1 cellular context compared by ENCODE assay signal in genomic region chr17:18038861-18039534, GRCh38.
TF ChIP-seq lines count a peak whose summit lies in the region.

ATPAF2 (minus strand) TSS chr17:18039168; CDS start chr17:18039013, 155 bp downstream.
GID4 (plus strand) TSS chr17:18039408; CDS start chr17:18039465, 57 bp downstream.

TF ChIP-seq in HepG2, 621 proteins besides CTCF, POLR2A, EP300 and RAD21 (continued from another document and continues in another):
- TF ChIP-seq PAXIP1 (CRISPR knock-in tag; conservative IDR thresholded peaks at IDR 0.05), result no peak
- TF ChIP-seq POLR2AphosphoS5 (IDR thresholded peaks at IDR 0.05; ENCODE audit: low read depth, low read length), result peak; percentile 75
- TF ChIP-seq, protein P1, sequence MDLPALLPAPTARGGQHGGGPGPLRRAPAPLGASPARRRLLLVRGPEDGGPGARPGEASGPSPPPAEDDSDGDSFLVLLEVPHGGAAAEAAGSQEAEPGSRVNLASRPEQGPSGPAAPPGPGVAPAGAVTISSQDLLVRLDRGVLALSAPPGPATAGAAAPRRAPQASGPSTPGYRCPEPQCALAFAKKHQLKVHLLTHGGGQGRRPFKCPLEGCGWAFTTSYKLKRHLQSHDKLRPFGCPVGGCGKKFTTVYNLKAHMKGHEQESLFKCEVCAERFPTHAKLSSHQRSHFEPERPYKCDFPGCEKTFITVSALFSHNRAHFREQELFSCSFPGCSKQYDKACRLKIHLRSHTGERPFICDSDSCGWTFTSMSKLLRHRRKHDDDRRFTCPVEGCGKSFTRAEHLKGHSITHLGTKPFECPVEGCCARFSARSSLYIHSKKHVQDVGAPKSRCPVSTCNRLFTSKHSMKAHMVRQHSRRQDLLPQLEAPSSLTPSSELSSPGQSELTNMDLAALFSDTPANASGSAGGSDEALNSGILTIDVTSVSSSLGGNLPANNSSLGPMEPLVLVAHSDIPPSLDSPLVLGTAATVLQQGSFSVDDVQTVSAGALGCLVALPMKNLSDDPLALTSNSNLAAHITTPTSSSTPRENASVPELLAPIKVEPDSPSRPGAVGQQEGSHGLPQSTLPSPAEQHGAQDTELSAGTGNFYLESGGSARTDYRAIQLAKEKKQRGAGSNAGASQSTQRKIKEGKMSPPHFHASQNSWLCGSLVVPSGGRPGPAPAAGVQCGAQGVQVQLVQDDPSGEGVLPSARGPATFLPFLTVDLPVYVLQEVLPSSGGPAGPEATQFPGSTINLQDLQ (CRISPR knock-in tag; IDR thresholded peaks at IDR 0.05), result no peak
- 0 out of 2 replicates have a peak, but pooled peaks have one; percentile 21 for TF ChIP-seq PRDM15 (CRISPR knock-in tag; IDR thresholded peaks at IDR 0.05)
- no peak for TF ChIP-seq ZNF781 (CRISPR knock-in tag; IDR thresholded peaks at IDR 0.05; ENCODE audit: borderline replicate concordance, not compliant biosample characterization)
- peak; percentile 32; the same call in 1 of the 2 replicates for TF ChIP-seq FOXP1 (IDR thresholded peaks at IDR 0.05)
- TF ChIP-seq FOXP1 (CRISPR knock-in tag; IDR thresholded peaks at IDR 0.05), result 0 out of 2 replicates have a peak, but pooled peaks have one; percentile 22
- TF ChIP-seq ZNF121 (CRISPR knock-in tag; IDR thresholded peaks at IDR 0.05), result no peak
- TF ChIP-seq ZNF256 (CRISPR knock-in tag; conservative IDR thresholded peaks at IDR 0.05), result 0 out of 2 replicates have a peak, but pooled peaks have one; percentile 37
- TF ChIP-seq, protein P2, sequence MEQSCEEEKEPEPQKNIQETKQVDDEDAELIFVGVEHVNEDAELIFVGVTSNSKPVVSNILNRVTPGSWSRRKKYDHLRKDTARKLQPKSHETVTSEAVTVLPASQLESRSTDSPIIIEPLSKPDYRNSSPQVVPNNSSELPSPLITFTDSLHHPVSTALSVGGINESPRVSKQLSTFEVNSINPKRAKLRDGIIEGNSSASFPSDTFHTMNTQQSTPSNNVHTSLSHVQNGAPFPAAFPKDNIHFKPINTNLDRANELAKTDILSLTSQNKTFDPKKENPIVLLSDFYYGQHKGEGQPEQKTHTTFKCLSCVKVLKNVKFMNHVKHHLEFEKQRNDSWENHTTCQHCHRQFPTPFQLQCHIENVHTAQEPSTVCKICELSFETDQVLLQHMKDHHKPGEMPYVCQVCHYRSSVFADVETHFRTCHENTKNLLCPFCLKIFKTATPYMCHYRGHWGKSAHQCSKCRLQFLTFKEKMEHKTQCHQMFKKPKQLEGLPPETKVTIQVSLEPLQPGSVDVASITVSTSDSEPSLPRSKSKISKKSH (CRISPR knock-in tag; IDR thresholded peaks at IDR 0.05; ENCODE audit: borderline replicate concordance), result 0 out of 2 replicates have a peak, but pooled peaks have one; percentile 69
- TF ChIP-seq, protein P3, sequence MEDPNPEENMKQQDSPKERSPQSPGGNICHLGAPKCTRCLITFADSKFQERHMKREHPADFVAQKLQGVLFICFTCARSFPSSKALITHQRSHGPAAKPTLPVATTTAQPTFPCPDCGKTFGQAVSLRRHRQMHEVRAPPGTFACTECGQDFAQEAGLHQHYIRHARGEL (CRISPR knock-in tag; IDR thresholded peaks at IDR 0.05), result peak; percentile 87; the same call in 1 of the 2 replicates
- TF ChIP-seq RFX5 (IDR thresholded peaks at IDR 0.05; ENCODE audit: low read depth, low read length), result peak; percentile 36; the same call in 1 of the 2 replicates
- no peak; the same call in 1 of the 2 replicates for TF ChIP-seq BRD4 (CRISPR knock-in tag; IDR thresholded peaks at IDR 0.05)
- TF ChIP-seq RXRA (CRISPR knock-in tag; IDR thresholded peaks at IDR 0.05), result peak; percentile 67; the same call in 1 of the 2 replicates
- no peak for TF ChIP-seq GLI4 (CRISPR knock-in tag; IDR thresholded peaks at IDR 0.05; ENCODE audit: borderline replicate concordance)
- peak; percentile 53; the same call in 1 of the 2 replicates for TF ChIP-seq SP1 (IDR thresholded peaks at IDR 0.05)
- TF ChIP-seq SP1 (CRISPR knock-in tag; IDR thresholded peaks at IDR 0.05), result peak; percentile 94
- no peak for TF ChIP-seq TCF12 (IDR thresholded peaks at IDR 0.05)
- TF ChIP-seq TCF12 (CRISPR knock-in tag; IDR thresholded peaks at IDR 0.05), result no peak
- no peak for TF ChIP-seq GRHL1 (CRISPR knock-in tag; conservative IDR thresholded peaks at IDR 0.05)
- TF ChIP-seq MTA3 (CRISPR knock-in tag; IDR thresholded peaks at IDR 0.05), result no peak
- TF ChIP-seq ZNF142 (CRISPR knock-in tag; IDR thresholded peaks at IDR 0.05), result peak; percentile 54
- peak; percentile 96 for TF ChIP-seq HCFC1 (IDR thresholded peaks at IDR 0.05; ENCODE audit: low read depth, low read length)
- no peak; the same call in 1 of the 2 replicates for TF ChIP-seq MIER2 (CRISPR knock-in tag; IDR thresholded peaks at IDR 0.05)
- no peak for TF ChIP-seq CC2D1A (CRISPR knock-in tag; IDR thresholded peaks at IDR 0.05)
- peak; percentile 77; the same call in 1 of the 2 replicates for TF ChIP-seq CSRNP1 (CRISPR knock-in tag; IDR thresholded peaks at IDR 0.05)
- no peak for TF ChIP-seq ZNF558 (CRISPR knock-in tag; IDR thresholded peaks at IDR 0.05; ENCODE audit: borderline replicate concordance)
- peak; percentile 81 for TF ChIP-seq MAZ (IDR thresholded peaks at IDR 0.05; ENCODE audit: borderline replicate concordance, low read depth, low read length)
- peak; percentile 84 for TF ChIP-seq MAZ (CRISPR knock-in tag; IDR thresholded peaks at IDR 0.05; ENCODE audit: low read depth)
